8 cellular contexts compared by ENCODE assay signal in the genomic region with DNA sequence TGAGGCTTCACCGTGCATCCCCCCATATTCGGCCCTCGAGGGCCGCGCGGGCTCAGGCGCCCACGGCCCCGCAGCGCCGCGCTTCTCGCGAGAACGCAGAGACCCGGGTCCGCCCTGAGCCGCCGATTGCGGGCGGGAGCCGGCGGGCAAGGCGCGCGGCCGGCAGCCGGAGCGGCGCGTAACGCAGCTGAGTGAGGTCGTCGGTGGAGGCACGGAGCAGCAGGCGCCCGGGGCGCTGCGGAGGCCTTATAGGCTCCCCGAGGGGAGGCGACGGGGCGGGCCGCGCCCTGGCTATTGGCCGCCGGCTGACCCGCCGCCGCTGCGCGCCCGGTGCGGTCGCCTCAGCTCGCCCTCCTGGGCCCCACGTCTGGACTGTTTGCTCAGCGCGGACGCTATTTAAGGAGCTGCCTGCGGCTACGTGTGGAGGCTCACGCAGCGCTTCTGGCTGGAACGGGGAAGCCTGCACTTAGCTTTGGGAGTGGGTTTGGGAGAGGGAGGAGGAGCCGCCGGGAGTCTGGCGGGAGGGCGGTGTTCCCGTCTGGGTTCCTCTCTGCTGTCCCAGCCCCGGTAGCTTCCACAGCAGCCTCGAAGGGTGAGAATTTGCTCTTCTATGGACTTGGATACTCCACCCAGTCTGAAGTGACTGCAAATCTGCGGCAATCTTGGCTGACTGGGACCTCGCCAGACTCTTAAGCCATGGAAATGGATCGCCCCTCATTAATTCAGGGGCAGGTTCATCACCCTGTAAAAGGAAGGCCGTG. TPM values are rescaled to one million over a fixed set of nuclear protein-coding genes. Genes with fewer than 3 reads are reported as not detected.
DNase-seq lines count a peak whose midpoint lies in the region; ATAC-seq and TF ChIP-seq lines count a peak whose summit lies in the region.

A gene (minus strand): TSS at position 221 of the 761 bp plus-strand sequence. CDS start 195 bp downstream, at position 26.

- peak within 1 kb of the TSS; percentile 91 for H3K4me3 ChIP-seq in IMR-90 (ENCODE audit: insufficient read depth, low read depth, low read length)

- H3K36me3 ChIP-seq in IMR-90 (ENCODE audit: control insufficient read depth, insufficient read depth, low read length): no peaks in the 10 kb centered on the region

- peak within 1 kb of the TSS; percentile 65 for H3K27ac Mint-ChIP-seq in T-helper 17 cell

- peak within 1 kb of the TSS; percentile 94 for H3K27ac ChIP-seq in IMR-90 (ENCODE audit: insufficient read depth, low read length)

- no peaks in the 10 kb centered on the region for H3K27me3 ChIP-seq in IMR-90 (ENCODE audit: control insufficient read depth, insufficient read depth, low read length)

- H3K18ac ChIP-seq in IMR-90 (ENCODE audit: low read depth, low read length): peak within 1 kb of the TSS; percentile 82

- BruUV-seq in IMR-90 (replicated peaks; lab: Mats Ljungman, UMichigan): TSS peak; percentile 91

- H3K4me3 Mint-ChIP-seq in T-helper 17 cell: peak within 1 kb of the TSS; percentile 75

- intact Hi-C loops in IMR-90 (cut with micrococcal nuclease): loop anchor here (1.0 to 5.0 kb wide), 3 partner anchors 26 to 96 kb away; no protein-coding TSS in a partner anchor

- H3K4ac ChIP-seq in IMR-90 (ENCODE audit: low read depth, low read length): peak within 1 kb of the TSS; percentile 92

- TF ChIP-seq CTCF in IMR-90 (conservative IDR thresholded peaks at IDR 0.05; ENCODE audit: low read depth, low read length): 0 out of 2 replicates have a peak, but pooled peaks have one; percentile 15

- CTCF ChIA-PET in IMR-90 (lab: Yijun Ruan, JAX): interaction anchor here (0.6 to 1.8 kb wide), 6 partner anchors 11 to 628 kb away, joined by 3 to 5 read pairs (median 4); no protein-coding TSS in a partner anchor

- H3K9me3 ChIP-seq in IMR-90 (ENCODE audit: control insufficient read depth, insufficient read depth, low read length): no peaks in the 10 kb centered on the region
- no peaks in the 10 kb centered on the region for H3K9me3 ChIP-seq in T-helper 17 cell (ENCODE audit: control insufficient read depth, low read length, poor library complexity, severe bottlenecking)

- POLR2A ChIA-PET in IMR-90 (lab: Charles Lee; ENCODE audit: unreplicated experiment): interaction anchor here (0.7 to 2.8 kb wide), 2 partner anchors 8 to 96 kb away, joined by 4 to 9 read pairs; no protein-coding TSS in a partner anchor

- peak within 1 kb of the TSS; percentile 94 for H3K9ac ChIP-seq in IMR-90 (ENCODE audit: low read depth, low read length)

- peaks cover 8 to 35% of the 10 kb centered on the region in 2 experiments; a peak in 3 of 4 replicates for H3K79me1 ChIP-seq in IMR-90 (ENCODE audit: low read depth in 1 of 2, low read length in 2 of 2)

- ATAC-seq in GM21390 (IDR thresholded peaks at IDR 0.05; ENCODE audit: unreplicated experiment): peak; percentile 55
- peak; percentile 76 for ATAC-seq in IMR-90 (ENCODE audit: low read depth)
- peak; percentile 39 for ATAC-seq in T-helper 17 cell

- dilution Hi-C loops in IMR-90 (cut with HindIII; ENCODE audit: low sequenced_read_pairs, unreplicated experiment): no loop called here

- peak within 1 kb of the TSS; percentile 85 for H2AK5ac ChIP-seq in IMR-90 (ENCODE audit: low read depth, low read length)

- peaks cover 13% of the 10 kb centered on the region for H4K20me1 ChIP-seq in IMR-90 (ENCODE audit: insufficient read depth, low read length)

- peaks cover 6% of the 10 kb centered on the region for H3K4me1 Mint-ChIP-seq in T-helper 17 cell

- peak within 1 kb of the TSS; percentile 67 for H2BK20ac ChIP-seq in IMR-90 (ENCODE audit: low read depth, low read length)

- peak within 1 kb of the TSS; percentile 78 for H4K5ac ChIP-seq in IMR-90 (ENCODE audit: low read depth, low read length)

- H3K14ac ChIP-seq in IMR-90 (replicated peaks; ENCODE audit: low read depth, low read length): peak within 1 kb of the TSS; percentile 95

- H3K9me1 ChIP-seq in IMR-90 (ENCODE audit: insufficient read depth, low read length): peaks cover 12% of the 10 kb centered on the region

- peaks cover 69% of the 10 kb centered on the region for H3K27me3 Mint-ChIP-seq in T-helper 17 cell

- H2AK9ac ChIP-seq in IMR-90 (replicated peaks; ENCODE audit: low read depth, low read length, poor library complexity): peak within 1 kb of the TSS; percentile 85

- peaks cover 20% of the 10 kb centered on the region for H3K4me1 ChIP-seq in IMR-90 (ENCODE audit: control insufficient read depth, insufficient read depth, low read length)

- TF ChIP-seq POLR2A in IMR-90 (IDR thresholded peaks at IDR 0.05; ENCODE audit: low read depth, low read length): peak; percentile 97

- peak within 1 kb of the TSS; percentile 99 for H3K23ac ChIP-seq in IMR-90 (ENCODE audit: low read depth, low read length)

- peak within 1 kb of the TSS; percentile 92 for H2AFZ ChIP-seq in IMR-90 (replicated peaks; ENCODE audit: low read length, poor library complexity)

- H2BK120ac ChIP-seq in IMR-90 (ENCODE audit: low read depth, low read length): peak within 1 kb of the TSS; percentile 88

- DNase-seq in EH (ENCODE audit: low read depth) (peak; percentile 95), IMR-90 (peak; percentile 92), T-helper 17 cell (no peak), dermis microvascular lymphatic vessel endothelial cell (ENCODE audit: low read depth in 2 of 2) (peak in 1 of 2 donors; percentile 89), left kidney (ENCODE audit: low read depth, low spot score) (peak; percentile 91), activated gamma-delta T cell (lab: John Stamatoyannopoulos, UW) (no peak)
- peak; percentile 3 for DNase-seq in stimulated activated CD4-positive, alpha-beta T cell treated with anti-CD3 and anti-CD28 coated beads, Interleukin-4, amount 100 ng/mL, for 1 hour

- peak within 1 kb of the TSS; percentile 83 to 97 for H4K8ac ChIP-seq in IMR-90 (ENCODE audit: low read depth in 2 of 2, low read length in 2 of 2)

- in situ Hi-C loops in IMR-90 (cut with MboI; ENCODE audit: low sequenced_read_pairs): loop anchor here (5.0 kb wide), 1 partner anchor 94 kb away; no protein-coding TSS in a partner anchor

- peak within 1 kb of the TSS; percentile 75 for H2BK5ac ChIP-seq in IMR-90 (ENCODE audit: low read depth, low read length, poor library complexity, severe bottlenecking)

- TF ChIP-seq RAD21 in IMR-90 (IDR thresholded peaks at IDR 0.05; ENCODE audit: low read length): 0 out of 2 replicates have a peak, but pooled peaks have one; percentile 2

- H3K56ac ChIP-seq in IMR-90 (ENCODE audit: extremely low read depth, insufficient read depth, low read length): peak within 1 kb of the TSS; percentile 93

- H3K4me2 ChIP-seq in IMR-90 (ENCODE audit: low read depth, low read length): peak within 1 kb of the TSS; percentile 89

- peaks cover 3% of the 10 kb centered on the region for H3K36me3 Mint-ChIP-seq in T-helper 17 cell (ENCODE audit: low read depth)

- peak within 1 kb of the TSS; percentile 94 for H4K91ac ChIP-seq in IMR-90 (ENCODE audit: insufficient read depth, low read depth, low read length)

- 1% methylated on average over 27 of the region's 76 CpGs; no CpG with 5 or more reads in 1 of the 2 experiments for WGBS in IMR-90 (ENCODE audit: extremely low coverage in 2 of 2, insufficient read length in 1 of 2), 2 experiments

- H2BK15ac ChIP-seq in IMR-90 (ENCODE audit: low read depth, low read length): peak within 1 kb of the TSS; percentile 54; the same call in 2 of the 3 replicates

TF ChIP-seq in IMR-90, 13 proteins besides CTCF, POLR2A, EP300 and RAD21:
- TF ChIP-seq MAFK (IDR thresholded peaks at IDR 0.05; ENCODE audit: low read depth, low read length): no peak
- TF ChIP-seq, protein P1, sequence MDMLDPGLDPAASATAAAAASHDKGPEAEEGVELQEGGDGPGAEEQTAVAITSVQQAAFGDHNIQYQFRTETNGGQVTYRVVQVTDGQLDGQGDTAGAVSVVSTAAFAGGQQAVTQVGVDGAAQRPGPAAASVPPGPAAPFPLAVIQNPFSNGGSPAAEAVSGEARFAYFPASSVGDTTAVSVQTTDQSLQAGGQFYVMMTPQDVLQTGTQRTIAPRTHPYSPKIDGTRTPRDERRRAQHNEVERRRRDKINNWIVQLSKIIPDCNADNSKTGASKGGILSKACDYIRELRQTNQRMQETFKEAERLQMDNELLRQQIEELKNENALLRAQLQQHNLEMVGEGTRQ (IDR thresholded peaks at IDR 0.05; ENCODE audit: low read depth, low read length): no peak
- TF ChIP-seq BHLHE40 (IDR thresholded peaks at IDR 0.05; ENCODE audit: low read depth, low read length): peak; percentile 50
- TF ChIP-seq CHD1 (IDR thresholded peaks at IDR 0.05; ENCODE audit: low read depth, low read length): 0 out of 2 replicates have a peak, but pooled peaks have one; percentile 27
- 0 out of 2 replicates have a peak, but pooled peaks have one; percentile 14 for TF ChIP-seq MXI1 (IDR thresholded peaks at IDR 0.05; ENCODE audit: borderline replicate concordance, low read depth, low read length)
- TF ChIP-seq MAZ (IDR thresholded peaks at IDR 0.05; ENCODE audit: borderline replicate concordance, low read depth, low read length): peak; percentile 44; the same call in 1 of the 2 replicates
- TF ChIP-seq RFX5 (IDR thresholded peaks at IDR 0.05; ENCODE audit: low read depth, low read length): no peak
TF ChIP-seq in IMR-90: peak in this region for 4.

RNA-seq across cellular contexts. Expression of the gene that starts here (rescaled TPM):
- 117 and 225 TPM in 2 replicates for total RNA-seq in IMR-90 (2012; rRNA removed)
- 62.9 and 84.0 TPM in 2 replicates for polyA plus RNA-seq in IMR-90 (2012; rRNA removed)
- polyA plus RNA-seq in IMR-90 (2012; cell fraction: cytosol; rRNA removed): 9.4 and 11.3 TPM in 2 replicates
- 7.9 and 63.0 TPM in 2 replicates for polyA plus RNA-seq in IMR-90 (2012; cell fraction: nucleus; rRNA removed; ENCODE audit: low replicate concordance)
- total RNA-seq in T-helper 17 cell: 1 to 10 TPM in 1 of 2 donors, under 1 TPM in 1; 0.17 to 1.9 TPM
- 70.2 and 81.0 TPM in 2 replicates for total RNA-seq in dermis microvascular lymphatic vessel endothelial cell

Comparison
In these comparisons a context has a peak if more than half of its experiments do, and no peak if none do; other contexts are left out.
1. RNA of the gene that starts here (total RNA-seq): 117 to 225 TPM in IMR-90 and 70.2 to 81.0 TPM in dermis microvascular lymphatic vessel endothelial cell; 0.17 to 1.9 TPM in T-helper 17 cell; every median in the first group is over 10 times any median in the second.
2. DNase-seq: peak in EH (single experiment), IMR-90 (single experiment), left kidney (single experiment) and stimulated activated CD4-positive, alpha-beta T cell treated with anti-CD3 and anti-CD28 coated beads, Interleukin-4, amount 100 ng/mL, for 1 hour (single experiment); none in T-helper 17 cell (0 of 3) and activated gamma-delta T cell (single experiment).
3. Peak in every context shown above with its lines, with median percentiles within 50 percentile points of each other: ATAC-seq.